In the genomic region with DNA sequence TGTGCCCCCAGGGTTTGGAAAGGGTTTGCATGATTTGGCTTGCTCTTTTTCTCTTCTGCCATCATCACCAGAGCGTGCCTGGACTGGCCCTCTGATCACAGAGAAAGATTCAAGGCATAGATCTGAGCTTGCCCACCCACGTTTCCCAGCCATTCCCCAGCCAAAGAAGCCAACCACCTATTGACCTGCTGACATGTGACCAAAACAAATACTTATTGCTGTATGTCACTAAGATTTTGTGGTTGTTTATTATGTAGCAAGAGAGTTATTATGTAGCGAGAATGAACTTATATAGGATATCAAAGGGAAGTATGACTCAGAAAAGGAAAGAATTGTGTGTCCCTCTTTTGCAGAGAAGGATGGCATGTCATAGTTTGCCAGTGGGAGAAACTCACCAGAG, we compare ENCODE assay signal across 1 cellular context.
A peak's percentile ranks its signal among the peaks of the same experiment; 100 is the strongest.
TF ChIP-seq lines count a peak whose summit lies in the region.

No MANE protein-coding gene starts in this region.

TF ChIP-seq in HCT116, 20 proteins besides CTCF, POLR2A, EP300 and RAD21:
- TF ChIP-seq EZH2 (IDR thresholded peaks at IDR 0.05) (no peak), POLR2AphosphoS5 (IDR thresholded peaks at IDR 0.05; ENCODE audit: low read depth, low read length) (no peak), TCF7L2 (IDR thresholded peaks at IDR 0.05; ENCODE audit: borderline replicate concordance, extremely low read depth, insufficient read depth, insufficient read length) (no peak), EZH2phosphoT487 (IDR thresholded peaks at IDR 0.05; ENCODE audit: borderline replicate concordance) (no peak), ZFX (IDR thresholded peaks at IDR 0.05) (no peak), SRF (IDR thresholded peaks at IDR 0.05; ENCODE audit: low read depth) (0 out of 2 replicates have a peak, but pooled peaks have one; percentile 13), SIN3A (IDR thresholded peaks at IDR 0.05; ENCODE audit: low read depth) (no peak), YY1 (IDR thresholded peaks at IDR 0.05; ENCODE audit: extremely low read depth, insufficient replicate concordance, low read depth, low read length) (no peak), ATF3 (IDR thresholded peaks at IDR 0.05) (no peak), ELF1 (IDR thresholded peaks at IDR 0.05; ENCODE audit: borderline replicate concordance, low read depth) (no peak), EGR1 (IDR thresholded peaks at IDR 0.05; ENCODE audit: low read depth) (0 out of 2 replicates have a peak, but pooled peaks have one; percentile 49), CBX3 (IDR thresholded peaks at IDR 0.05; ENCODE audit: low read depth) (no peak), CEBPB (IDR thresholded peaks at IDR 0.05; ENCODE audit: low read depth) (peak; percentile 54), ZNF274 (IDR thresholded peaks at IDR 0.05; ENCODE audit: low read depth, low read length) (no peak), SP1 (IDR thresholded peaks at IDR 0.05; ENCODE audit: low read depth) (peak; percentile 45; the same call in 1 of the 2 replicates), FOSL1 (IDR thresholded peaks at IDR 0.05; ENCODE audit: low read depth) (peak; percentile 66), JUND (IDR thresholded peaks at IDR 0.05) (peak; percentile 66)
- TF ChIP-seq, protein P1, sequence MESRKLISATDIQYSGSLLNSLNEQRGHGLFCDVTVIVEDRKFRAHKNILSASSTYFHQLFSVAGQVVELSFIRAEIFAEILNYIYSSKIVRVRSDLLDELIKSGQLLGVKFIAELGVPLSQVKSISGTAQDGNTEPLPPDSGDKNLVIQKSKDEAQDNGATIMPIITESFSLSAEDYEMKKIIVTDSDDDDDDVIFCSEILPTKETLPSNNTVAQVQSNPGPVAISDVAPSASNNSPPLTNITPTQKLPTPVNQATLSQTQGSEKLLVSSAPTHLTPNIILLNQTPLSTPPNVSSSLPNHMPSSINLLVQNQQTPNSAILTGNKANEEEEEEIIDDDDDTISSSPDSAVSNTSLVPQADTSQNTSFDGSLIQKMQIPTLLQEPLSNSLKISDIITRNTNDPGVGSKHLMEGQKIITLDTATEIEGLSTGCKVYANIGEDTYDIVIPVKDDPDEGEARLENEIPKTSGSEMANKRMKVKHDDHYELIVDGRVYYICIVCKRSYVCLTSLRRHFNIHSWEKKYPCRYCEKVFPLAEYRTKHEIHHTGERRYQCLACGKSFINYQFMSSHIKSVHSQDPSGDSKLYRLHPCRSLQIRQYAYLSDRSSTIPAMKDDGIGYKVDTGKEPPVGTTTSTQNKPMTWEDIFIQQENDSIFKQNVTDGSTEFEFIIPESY (IDR thresholded peaks at IDR 0.05; ENCODE audit: extremely low read depth, insufficient replicate concordance, low read length), result no peak
- TF ChIP-seq, protein P2, sequence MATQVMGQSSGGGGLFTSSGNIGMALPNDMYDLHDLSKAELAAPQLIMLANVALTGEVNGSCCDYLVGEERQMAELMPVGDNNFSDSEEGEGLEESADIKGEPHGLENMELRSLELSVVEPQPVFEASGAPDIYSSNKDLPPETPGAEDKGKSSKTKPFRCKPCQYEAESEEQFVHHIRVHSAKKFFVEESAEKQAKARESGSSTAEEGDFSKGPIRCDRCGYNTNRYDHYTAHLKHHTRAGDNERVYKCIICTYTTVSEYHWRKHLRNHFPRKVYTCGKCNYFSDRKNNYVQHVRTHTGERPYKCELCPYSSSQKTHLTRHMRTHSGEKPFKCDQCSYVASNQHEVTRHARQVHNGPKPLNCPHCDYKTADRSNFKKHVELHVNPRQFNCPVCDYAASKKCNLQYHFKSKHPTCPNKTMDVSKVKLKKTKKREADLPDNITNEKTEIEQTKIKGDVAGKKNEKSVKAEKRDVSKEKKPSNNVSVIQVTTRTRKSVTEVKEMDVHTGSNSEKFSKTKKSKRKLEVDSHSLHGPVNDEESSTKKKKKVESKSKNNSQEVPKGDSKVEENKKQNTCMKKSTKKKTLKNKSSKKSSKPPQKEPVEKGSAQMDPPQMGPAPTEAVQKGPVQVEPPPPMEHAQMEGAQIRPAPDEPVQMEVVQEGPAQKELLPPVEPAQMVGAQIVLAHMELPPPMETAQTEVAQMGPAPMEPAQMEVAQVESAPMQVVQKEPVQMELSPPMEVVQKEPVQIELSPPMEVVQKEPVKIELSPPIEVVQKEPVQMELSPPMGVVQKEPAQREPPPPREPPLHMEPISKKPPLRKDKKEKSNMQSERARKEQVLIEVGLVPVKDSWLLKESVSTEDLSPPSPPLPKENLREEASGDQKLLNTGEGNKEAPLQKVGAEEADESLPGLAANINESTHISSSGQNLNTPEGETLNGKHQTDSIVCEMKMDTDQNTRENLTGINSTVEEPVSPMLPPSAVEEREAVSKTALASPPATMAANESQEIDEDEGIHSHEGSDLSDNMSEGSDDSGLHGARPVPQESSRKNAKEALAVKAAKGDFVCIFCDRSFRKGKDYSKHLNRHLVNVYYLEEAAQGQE (IDR thresholded peaks at IDR 0.05; ENCODE audit: low read depth), result no peak
- TF ChIP-seq, protein P3, sequence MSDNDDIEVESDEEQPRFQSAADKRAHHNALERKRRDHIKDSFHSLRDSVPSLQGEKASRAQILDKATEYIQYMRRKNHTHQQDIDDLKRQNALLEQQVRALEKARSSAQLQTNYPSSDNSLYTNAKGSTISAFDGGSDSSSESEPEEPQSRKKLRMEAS (IDR thresholded peaks at IDR 0.05), result 0 out of 2 replicates have a peak, but pooled peaks have one; percentile 30
